In genomic region chr11:107750313-107750712, GRCh38 we compare ENCODE assay signal across 33 cellular contexts. TPM values are rescaled to one million over a fixed set of nuclear protein-coding genes. Genes with fewer than 3 reads are reported as not detected.
"Had no signal": no experiment of that assay in that cellular context is flagged by ENCODE, and none has a peak within 500 bp of the region (broad histone marks: within the 10 kb centered on the region; RNA-seq: fewer than 3 reads in every experiment).

No MANE protein-coding gene starts in this region.

- H3K27me3 ChIP-seq: ascending aorta, breast epithelium, cardiac muscle cell, gastroesophageal sphincter had no signal

- H3K36me3 Mint-ChIP-seq: activated CD4-positive, alpha-beta memory T cell treated with anti-CD3 and anti-CD28 coated beads for 36 hours; activated CD8-positive, alpha-beta memory T cell treated with anti-CD3 and anti-CD28 coated beads, Interleukin-2, amount 10 ng/mL, durations not matched to agents 7 days and 5 days; activated naive CD4-positive, alpha-beta T cell treated with anti-CD3 and anti-CD28 coated beads, Interleukin-2, amount 10 ng/mL, durations not matched to agents 7 days and 5 days; activated naive CD4-positive, alpha-beta T cell treated with anti-CD3 and anti-CD28 coated beads, Interleukin-2, amount 50 U/mL, for 72 hours; activated naive CD8-positive, alpha-beta T cell treated with anti-CD3 and anti-CD28 coated beads, Interleukin-2, amount 10 ng/mL, durations not matched to agents 7 days and 5 days; brain had no signal

- H3K4me3 Mint-ChIP-seq: activated CD4-positive, alpha-beta memory T cell treated with anti-CD3 and anti-CD28 coated beads for 36 hours; activated CD4-positive, alpha-beta T cell treated with anti-CD3 and anti-CD28 coated beads for 36 hours; activated CD4-positive, alpha-beta T cell treated with anti-CD3 and anti-CD28 coated beads, Interleukin-2, amount 10 ng/mL, durations not matched to agents 24 days and 14 days; activated CD8-positive, alpha-beta memory T cell treated with anti-CD3 and anti-CD28 coated beads, Interleukin-2, amount 10 ng/mL, durations not matched to agents 7 days and 5 days; activated CD8-positive, alpha-beta T cell treated with anti-CD3 and anti-CD28 coated beads, Interleukin-2, amount 10 ng/mL, durations not matched to agents 7 days and 5 days; activated naive CD4-positive, alpha-beta T cell treated with anti-CD3 and anti-CD28 coated beads, Interleukin-2, amount 10 ng/mL, durations not matched to agents 7 days and 5 days; activated naive CD8-positive, alpha-beta T cell treated with anti-CD3 and anti-CD28 coated beads, Interleukin-2, amount 10 ng/mL, durations not matched to agents 7 days and 5 days; brain; central memory CD8-positive, alpha-beta T cell; dendritic cell treated with granulocyte-macrophage colony-stimulating factor and Interleukin-4, amounts not matched to agents 40 ng/mL and 50 ng/mL, for 4 days; endodermal cell had no signal

- H3K27ac ChIP-seq: ascending aorta, breast epithelium, cardiac muscle cell, coronary artery, dorsolateral prefrontal cortex, foreskin keratinocyte, gastroesophageal sphincter, heart right ventricle had no signal

- DNase-seq: activated CD4-positive, alpha-beta memory T cell treated with anti-CD3 and anti-CD28 coated beads for 36 hours; activated CD4-positive, alpha-beta T cell treated with anti-CD3 and anti-CD28 coated beads for 36 hours; activated CD4-positive, alpha-beta T cell treated with anti-CD3 and anti-CD28 coated beads, Interleukin-2, amount 10 ng/mL, durations not matched to agents 24 days and 14 days; activated CD4-positive, CD25-positive, alpha-beta regulatory T cell; activated CD4-positive, CD25-positive, alpha-beta regulatory T cell treated with anti-CD3 and anti-CD28 coated beads, Interleukin-2, amount 50 U/mL, for 72 hours; activated CD8-positive, alpha-beta memory T cell treated with anti-CD3 and anti-CD28 coated beads, Interleukin-2, amount 10 ng/mL, durations not matched to agents 7 days and 5 days; activated CD8-positive, alpha-beta memory T cell treated with anti-CD3 and anti-CD28 coated beads, Interleukin-2, amount 50 U/mL, for 4 hours; activated CD8-positive, alpha-beta T cell treated with anti-CD3 and anti-CD28 coated beads, Interleukin-2, amount 10 ng/mL, durations not matched to agents 7 days and 5 days; activated gamma-delta T cell; activated naive CD4-positive, alpha-beta T cell; activated naive CD4-positive, alpha-beta T cell treated with anti-CD3 and anti-CD28 coated beads, Interleukin-2, amount 10 ng/mL, durations not matched to agents 7 days and 5 days; activated naive CD8-positive, alpha-beta T cell treated with anti-CD3 and anti-CD28 coated beads, Interleukin-2, amount 10 ng/mL, durations not matched to agents 7 days and 5 days; activated T-cell treated with anti-CD3 and anti-CD28 coated beads, Interleukin-2, amount 50 U/mL, for 1 hour; activated T-cell treated with anti-CD3 and anti-CD28 coated beads, Interleukin-2, amount 50 U/mL, for 48 hours; dorsolateral prefrontal cortex; effector memory CD4-positive, alpha-beta T cell; endodermal cell; foreskin keratinocyte; heart right ventricle; T-helper 2 cell had no signal

- H3K4me3 ChIP-seq: ascending aorta, breast epithelium, cardiac muscle cell, coronary artery, dorsolateral prefrontal cortex, gastroesophageal sphincter, heart right ventricle had no signal

- H3K9me3 Mint-ChIP-seq: activated CD4-positive, alpha-beta memory T cell treated with anti-CD3 and anti-CD28 coated beads for 36 hours; activated CD4-positive, alpha-beta T cell treated with anti-CD3 and anti-CD28 coated beads, Interleukin-2, amount 10 ng/mL, durations not matched to agents 24 days and 14 days; activated naive CD4-positive, alpha-beta T cell treated with anti-CD3 and anti-CD28 coated beads, Interleukin-2, amount 10 ng/mL, durations not matched to agents 7 days and 5 days; activated naive CD4-positive, alpha-beta T cell treated with anti-CD3 and anti-CD28 coated beads, Interleukin-2, amount 50 U/mL, for 72 hours; activated naive CD8-positive, alpha-beta T cell treated with anti-CD3 and anti-CD28 coated beads, Interleukin-2, amount 10 ng/mL, durations not matched to agents 7 days and 5 days; brain; central memory CD8-positive, alpha-beta T cell; dendritic cell treated with granulocyte-macrophage colony-stimulating factor and Interleukin-4, amounts not matched to agents 40 ng/mL and 50 ng/mL, for 4 days; endodermal cell had no signal

- H3K36me3 ChIP-seq: ascending aorta, breast epithelium, cardiac muscle cell, gastroesophageal sphincter, heart right ventricle had no signal

- H3K9me3 ChIP-seq: ascending aorta, breast epithelium, gastroesophageal sphincter, heart right ventricle had no signal

- ATAC-seq: activated CD4-positive, alpha-beta T cell treated with anti-CD3 and anti-CD28 coated beads for 36 hours; activated CD8-positive, alpha-beta memory T cell treated with anti-CD3 and anti-CD28 coated beads, Interleukin-2, amount 10 ng/mL, durations not matched to agents 7 days and 5 days; activated CD8-positive, alpha-beta T cell treated with anti-CD3 and anti-CD28 coated beads, Interleukin-2, amount 10 ng/mL, durations not matched to agents 7 days and 5 days; activated naive CD4-positive, alpha-beta T cell treated with anti-CD3 and anti-CD28 coated beads, Interleukin-2, amount 50 U/mL, for 72 hours; esophagus mucosa; foreskin keratinocyte; gastroesophageal sphincter; heart right ventricle had no signal

- H3K4me1 Mint-ChIP-seq: activated CD4-positive, alpha-beta T cell treated with anti-CD3 and anti-CD28 coated beads for 36 hours; activated CD4-positive, alpha-beta T cell treated with anti-CD3 and anti-CD28 coated beads, Interleukin-2, amount 10 ng/mL, durations not matched to agents 24 days and 14 days; activated CD8-positive, alpha-beta memory T cell treated with anti-CD3 and anti-CD28 coated beads, Interleukin-2, amount 10 ng/mL, durations not matched to agents 7 days and 5 days; activated naive CD4-positive, alpha-beta T cell treated with anti-CD3 and anti-CD28 coated beads, Interleukin-2, amount 10 ng/mL, durations not matched to agents 7 days and 5 days; activated naive CD8-positive, alpha-beta T cell treated with anti-CD3 and anti-CD28 coated beads, Interleukin-2, amount 10 ng/mL, durations not matched to agents 7 days and 5 days; central memory CD8-positive, alpha-beta T cell; endodermal cell had no signal

- H3K27ac Mint-ChIP-seq: activated CD4-positive, alpha-beta memory T cell treated with anti-CD3 and anti-CD28 coated beads for 36 hours; activated CD4-positive, alpha-beta T cell treated with anti-CD3 and anti-CD28 coated beads for 36 hours; activated CD4-positive, alpha-beta T cell treated with anti-CD3 and anti-CD28 coated beads, Interleukin-2, amount 10 ng/mL, durations not matched to agents 24 days and 14 days; activated CD8-positive, alpha-beta memory T cell treated with anti-CD3 and anti-CD28 coated beads, Interleukin-2, amount 10 ng/mL, durations not matched to agents 7 days and 5 days; activated CD8-positive, alpha-beta T cell treated with anti-CD3 and anti-CD28 coated beads, Interleukin-2, amount 10 ng/mL, durations not matched to agents 7 days and 5 days; activated naive CD4-positive, alpha-beta T cell treated with anti-CD3 and anti-CD28 coated beads, Interleukin-2, amount 10 ng/mL, durations not matched to agents 7 days and 5 days; activated naive CD4-positive, alpha-beta T cell treated with anti-CD3 and anti-CD28 coated beads, Interleukin-2, amount 50 U/mL, for 72 hours; activated naive CD8-positive, alpha-beta T cell treated with anti-CD3 and anti-CD28 coated beads, Interleukin-2, amount 10 ng/mL, durations not matched to agents 7 days and 5 days; brain; dendritic cell treated with granulocyte-macrophage colony-stimulating factor and Interleukin-4, amounts not matched to agents 40 ng/mL and 50 ng/mL, for 4 days; endodermal cell had no signal

- H3K4me1 ChIP-seq: ascending aorta, breast epithelium, foreskin keratinocyte had no signal

RNA-seq across cellular contexts. Expression of gene SLN, which starts 38.5 kb away (rescaled TPM):
- total RNA-seq: activated CD4-positive, alpha-beta memory T cell treated with anti-CD3 and anti-CD28 coated beads for 36 hours; activated CD4-positive, alpha-beta T cell treated with anti-CD3 and anti-CD28 coated beads for 36 hours; activated CD4-positive, alpha-beta T cell treated with anti-CD3 and anti-CD28 coated beads, Interleukin-2, amount 10 ng/mL, durations not matched to agents 24 days and 14 days; activated CD8-positive, alpha-beta memory T cell treated with anti-CD3 and anti-CD28 coated beads for 36 hours; activated CD8-positive, alpha-beta memory T cell treated with anti-CD3 and anti-CD28 coated beads, Interleukin-2, amount 10 ng/mL, durations not matched to agents 7 days and 5 days; activated CD8-positive, alpha-beta T cell treated with anti-CD3 and anti-CD28 coated beads, Interleukin-2, amount 10 ng/mL, durations not matched to agents 7 days and 5 days; activated naive CD4-positive, alpha-beta T cell treated with anti-CD3 and anti-CD28 coated beads, Interleukin-2, amount 50 U/mL, for 72 hours; activated naive CD8-positive, alpha-beta T cell treated with anti-CD3 and anti-CD28 coated beads, Interleukin-2, amount 10 ng/mL, durations not matched to agents 7 days and 5 days; ascending aorta; breast epithelium; cardiac muscle cell; endodermal cell; foreskin keratinocyte; glomerular endothelial cell; T-helper 1 cell treated with Interleukin-12 subunit alpha and Interleukin-12 subunit beta and Interleukin-4 antibody, amounts not matched to agents 30 ng/mL and 1 ng/mL, for 36 hours had no signal
- polyA plus RNA-seq: foreskin keratinocyte had no signal
